ENCODE assay signal across 1 cellular context in the genomic region with DNA sequence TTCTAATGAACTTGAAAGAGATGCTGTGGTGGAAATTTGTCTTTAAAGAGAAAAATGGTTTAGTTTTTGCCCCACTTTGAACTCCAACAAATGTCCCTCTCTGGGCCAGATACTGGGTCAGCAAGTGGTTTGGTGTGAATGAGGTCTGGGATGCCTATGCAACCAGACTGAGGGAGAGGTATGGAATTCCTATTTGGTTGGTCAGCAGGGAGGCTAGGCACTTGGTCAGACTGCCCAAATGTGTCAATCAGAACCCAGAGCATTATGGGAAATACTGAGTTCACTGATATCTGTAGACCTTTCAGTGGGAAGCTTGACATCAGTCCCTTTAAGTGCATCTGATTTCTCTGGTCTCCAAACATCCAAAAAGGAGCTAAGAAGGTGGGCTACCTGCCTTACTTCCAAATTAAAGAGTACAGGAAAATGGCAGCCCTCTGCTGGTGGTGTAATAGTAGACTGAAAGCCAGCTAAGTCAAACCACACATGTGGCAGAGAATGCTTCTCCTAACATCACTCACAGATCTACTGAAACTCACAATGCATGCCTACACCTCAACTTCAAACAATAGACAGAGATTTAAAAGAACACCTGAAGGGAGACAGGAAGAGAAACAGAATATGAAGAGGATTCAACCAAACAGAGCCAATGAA.
TF ChIP-seq lines count a peak whose summit lies in the region.

No MANE protein-coding gene starts in this region.

TF ChIP-seq in GM23338, 12 proteins besides CTCF, POLR2A, EP300 and RAD21:
- TF ChIP-seq ZNF462 (CRISPR knock-in tag; IDR thresholded peaks at IDR 0.05) = no peak
- TF ChIP-seq EZH2 (IDR thresholded peaks at IDR 0.05; ENCODE audit: low read depth, unreplicated experiment) = no peak
- no peak for TF ChIP-seq POLR2AphosphoS5 (IDR thresholded peaks at IDR 0.05; ENCODE audit: low read depth)
- TF ChIP-seq, protein P1, sequence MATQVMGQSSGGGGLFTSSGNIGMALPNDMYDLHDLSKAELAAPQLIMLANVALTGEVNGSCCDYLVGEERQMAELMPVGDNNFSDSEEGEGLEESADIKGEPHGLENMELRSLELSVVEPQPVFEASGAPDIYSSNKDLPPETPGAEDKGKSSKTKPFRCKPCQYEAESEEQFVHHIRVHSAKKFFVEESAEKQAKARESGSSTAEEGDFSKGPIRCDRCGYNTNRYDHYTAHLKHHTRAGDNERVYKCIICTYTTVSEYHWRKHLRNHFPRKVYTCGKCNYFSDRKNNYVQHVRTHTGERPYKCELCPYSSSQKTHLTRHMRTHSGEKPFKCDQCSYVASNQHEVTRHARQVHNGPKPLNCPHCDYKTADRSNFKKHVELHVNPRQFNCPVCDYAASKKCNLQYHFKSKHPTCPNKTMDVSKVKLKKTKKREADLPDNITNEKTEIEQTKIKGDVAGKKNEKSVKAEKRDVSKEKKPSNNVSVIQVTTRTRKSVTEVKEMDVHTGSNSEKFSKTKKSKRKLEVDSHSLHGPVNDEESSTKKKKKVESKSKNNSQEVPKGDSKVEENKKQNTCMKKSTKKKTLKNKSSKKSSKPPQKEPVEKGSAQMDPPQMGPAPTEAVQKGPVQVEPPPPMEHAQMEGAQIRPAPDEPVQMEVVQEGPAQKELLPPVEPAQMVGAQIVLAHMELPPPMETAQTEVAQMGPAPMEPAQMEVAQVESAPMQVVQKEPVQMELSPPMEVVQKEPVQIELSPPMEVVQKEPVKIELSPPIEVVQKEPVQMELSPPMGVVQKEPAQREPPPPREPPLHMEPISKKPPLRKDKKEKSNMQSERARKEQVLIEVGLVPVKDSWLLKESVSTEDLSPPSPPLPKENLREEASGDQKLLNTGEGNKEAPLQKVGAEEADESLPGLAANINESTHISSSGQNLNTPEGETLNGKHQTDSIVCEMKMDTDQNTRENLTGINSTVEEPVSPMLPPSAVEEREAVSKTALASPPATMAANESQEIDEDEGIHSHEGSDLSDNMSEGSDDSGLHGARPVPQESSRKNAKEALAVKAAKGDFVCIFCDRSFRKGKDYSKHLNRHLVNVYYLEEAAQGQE (IDR thresholded peaks at IDR 0.05; ENCODE audit: unreplicated experiment) = no peak
- no peak for TF ChIP-seq ZNF114 (CRISPR knock-in tag; IDR thresholded peaks at IDR 0.05)
- no peak for TF ChIP-seq EZH2phosphoT487 (IDR thresholded peaks at IDR 0.05; ENCODE audit: unreplicated experiment)
- TF ChIP-seq NANOG (IDR thresholded peaks at IDR 0.05; ENCODE audit: borderline replicate concordance) = no peak
- no peak for TF ChIP-seq ZNF331 (CRISPR knock-in tag; IDR thresholded peaks at IDR 0.05; ENCODE audit: low read depth)
- TF ChIP-seq STAT1 (IDR thresholded peaks at IDR 0.05; ENCODE audit: unreplicated experiment) = no peak
- no peak for TF ChIP-seq CREB1 (CRISPR knock-in tag; IDR thresholded peaks at IDR 0.05; ENCODE audit: low read depth)
- no peak for TF ChIP-seq JUNB (IDR thresholded peaks at IDR 0.05; ENCODE audit: unreplicated experiment)
- TF ChIP-seq ETS1 (IDR thresholded peaks at IDR 0.05) = no peak
